In the genomic region with DNA sequence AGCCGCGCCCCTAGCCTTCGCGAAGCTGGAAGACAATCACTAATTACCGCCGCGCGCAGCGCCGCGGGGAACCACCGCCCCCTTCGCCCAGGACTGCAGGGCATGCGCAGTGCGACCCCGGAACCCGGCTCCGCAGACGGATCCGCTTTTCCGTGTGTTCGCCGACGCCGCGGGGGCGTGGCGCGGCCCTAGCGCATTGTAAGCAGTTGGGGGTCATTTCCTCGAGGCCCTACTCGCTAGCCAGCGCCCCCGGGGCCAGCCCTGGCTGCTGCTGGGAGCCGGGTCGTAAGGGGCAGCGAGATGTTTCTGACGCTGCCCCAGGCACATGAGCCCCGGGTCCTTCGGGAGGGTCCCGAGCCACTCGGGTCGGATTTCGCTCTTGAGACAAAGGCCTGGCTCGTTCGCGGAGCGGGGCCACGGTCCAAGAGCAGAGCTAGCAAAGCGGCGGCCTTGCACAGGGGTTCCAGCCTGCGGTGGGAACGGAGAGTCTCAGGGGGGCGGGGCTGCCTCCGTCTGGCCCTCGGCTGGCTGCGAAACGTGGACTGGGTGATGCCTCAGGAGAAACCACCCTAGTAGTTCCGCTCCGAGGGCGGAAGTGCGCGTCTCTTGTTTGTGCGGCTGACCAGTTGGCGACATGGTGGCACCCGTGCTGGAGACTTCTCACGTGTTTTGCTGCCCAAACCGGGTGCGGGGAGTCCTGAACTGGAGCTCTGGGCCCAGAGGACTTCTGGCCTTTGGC, we compare ENCODE assay signal across 8 cellular contexts. TPM values are rescaled to one million over a fixed set of nuclear protein-coding genes. Genes with fewer than 3 reads are reported as not detected.
A peak's percentile ranks its signal among the peaks of the same experiment; 100 is the strongest.
DNase-seq lines count a peak whose midpoint lies in the region; ATAC-seq, FAIRE-seq and TF ChIP-seq lines count a peak whose summit lies in the region.

A gene with protein sequence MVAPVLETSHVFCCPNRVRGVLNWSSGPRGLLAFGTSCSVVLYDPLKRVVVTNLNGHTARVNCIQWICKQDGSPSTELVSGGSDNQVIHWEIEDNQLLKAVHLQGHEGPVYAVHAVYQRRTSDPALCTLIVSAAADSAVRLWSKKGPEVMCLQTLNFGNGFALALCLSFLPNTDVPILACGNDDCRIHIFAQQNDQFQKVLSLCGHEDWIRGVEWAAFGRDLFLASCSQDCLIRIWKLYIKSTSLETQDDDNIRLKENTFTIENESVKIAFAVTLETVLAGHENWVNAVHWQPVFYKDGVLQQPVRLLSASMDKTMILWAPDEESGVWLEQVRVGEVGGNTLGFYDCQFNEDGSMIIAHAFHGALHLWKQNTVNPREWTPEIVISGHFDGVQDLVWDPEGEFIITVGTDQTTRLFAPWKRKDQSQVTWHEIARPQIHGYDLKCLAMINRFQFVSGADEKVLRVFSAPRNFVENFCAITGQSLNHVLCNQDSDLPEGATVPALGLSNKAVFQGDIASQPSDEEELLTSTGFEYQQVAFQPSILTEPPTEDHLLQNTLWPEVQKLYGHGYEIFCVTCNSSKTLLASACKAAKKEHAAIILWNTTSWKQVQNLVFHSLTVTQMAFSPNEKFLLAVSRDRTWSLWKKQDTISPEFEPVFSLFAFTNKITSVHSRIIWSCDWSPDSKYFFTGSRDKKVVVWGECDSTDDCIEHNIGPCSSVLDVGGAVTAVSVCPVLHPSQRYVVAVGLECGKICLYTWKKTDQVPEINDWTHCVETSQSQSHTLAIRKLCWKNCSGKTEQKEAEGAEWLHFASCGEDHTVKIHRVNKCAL (plus strand): TSS at position 600 of the 739 bp plus-strand sequence. CDS start 35 bp downstream, at position 635.
A gene with protein sequence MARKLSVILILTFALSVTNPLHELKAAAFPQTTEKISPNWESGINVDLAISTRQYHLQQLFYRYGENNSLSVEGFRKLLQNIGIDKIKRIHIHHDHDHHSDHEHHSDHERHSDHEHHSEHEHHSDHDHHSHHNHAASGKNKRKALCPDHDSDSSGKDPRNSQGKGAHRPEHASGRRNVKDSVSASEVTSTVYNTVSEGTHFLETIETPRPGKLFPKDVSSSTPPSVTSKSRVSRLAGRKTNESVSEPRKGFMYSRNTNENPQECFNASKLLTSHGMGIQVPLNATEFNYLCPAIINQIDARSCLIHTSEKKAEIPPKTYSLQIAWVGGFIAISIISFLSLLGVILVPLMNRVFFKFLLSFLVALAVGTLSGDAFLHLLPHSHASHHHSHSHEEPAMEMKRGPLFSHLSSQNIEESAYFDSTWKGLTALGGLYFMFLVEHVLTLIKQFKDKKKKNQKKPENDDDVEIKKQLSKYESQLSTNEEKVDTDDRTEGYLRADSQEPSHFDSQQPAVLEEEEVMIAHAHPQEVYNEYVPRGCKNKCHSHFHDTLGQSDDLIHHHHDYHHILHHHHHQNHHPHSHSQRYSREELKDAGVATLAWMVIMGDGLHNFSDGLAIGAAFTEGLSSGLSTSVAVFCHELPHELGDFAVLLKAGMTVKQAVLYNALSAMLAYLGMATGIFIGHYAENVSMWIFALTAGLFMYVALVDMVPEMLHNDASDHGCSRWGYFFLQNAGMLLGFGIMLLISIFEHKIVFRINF (minus strand): TSS at position 41 of the 739 bp plus-strand sequence. CDS start 2,333 bp downstream, outside the sequence.

- 1% methylated on average over 64 to 69 of the region's 69 CpGs for WGBS in GM23248 (ENCODE audit: low coverage in 1 of 2, low lambda C conversion rate in 2 of 2, missing lambda C conversion rate in 2 of 2), 2 experiments
- no CpG with 5 or more reads among the region's 69 CpGs for WGBS in esophagus muscularis mucosa

- peaks cover 73% of the 10 kb centered on the region for H3K4me1 Mint-ChIP-seq in activated T-cell treated with anti-CD3 and anti-CD28 coated beads, Interleukin-2, amount 50 U/mL, for 72 hours (ENCODE audit: low read depth)

- H3K27me3 ChIP-seq in DOHH2 (ENCODE audit: control insufficient read depth, low read length) (no peaks in the 10 kb centered on the region), GM23248 (replicated peaks; ENCODE audit: insufficient read depth) (no peaks in the 10 kb centered on the region), Karpas-422 (ENCODE audit: low read length) (no peaks in the 10 kb centered on the region), esophagus muscularis mucosa (no peaks in the 10 kb centered on the region), muscle layer of duodenum (ENCODE audit: low read depth, low read length) (no peaks in the 10 kb centered on the region)

- no peaks in the 10 kb centered on the region for H3K9me3 Mint-ChIP-seq in activated T-cell treated with anti-CD3 and anti-CD28 coated beads, Interleukin-2, amount 50 U/mL, for 72 hours

- H4K20me1 ChIP-seq in DOHH2 (ENCODE audit: control insufficient read depth, insufficient read depth, low read depth, low read length) (peaks cover 13% of the 10 kb centered on the region), GM23248 (ENCODE audit: insufficient read depth) (0 out of 2 replicates have a peak, but pooled peaks cover 4% of the 10 kb centered on the region), Karpas-422 (ENCODE audit: insufficient read depth, low read depth, low read length) (peaks cover 6% of the 10 kb centered on the region; the same call in 1 of the 2 replicates)

- H3K27ac ChIP-seq in DOHH2 (ENCODE audit: low read depth, low read length) (peak within 1 kb of the TSS; percentile 84), GM23248 (peak within 1 kb of the TSS; percentile 98), Karpas-422 (ENCODE audit: low read length) (peak within 1 kb of the TSS; percentile 88), esophagus muscularis mucosa (replicated peaks in 1 of 4) (peak within 1 kb of the TSS; percentile 92 to 99 (median 95)), muscle layer of duodenum (ENCODE audit: low read length) (peak within 1 kb of the TSS; percentile 96)

- H3K27ac Mint-ChIP-seq in activated T-cell treated with anti-CD3 and anti-CD28 coated beads, Interleukin-2, amount 50 U/mL, for 72 hours, result peak within 1 kb of the TSS; percentile 95

- TF ChIP-seq EP300 in esophagus muscularis mucosa (IDR thresholded peaks at IDR 0.05), result no peak

- peak within 1 kb of the TSS; percentile 94 for H3K4me3 Mint-ChIP-seq in activated T-cell treated with anti-CD3 and anti-CD28 coated beads, Interleukin-2, amount 50 U/mL, for 72 hours

- FAIRE-seq in RCC 7860 (lab: Jason Lieb, UNC), result no peak

- H3F3A ChIP-seq in DOHH2 (ENCODE audit: control insufficient read depth, insufficient read depth) (no peaks in the 10 kb centered on the region), GM23248 (ENCODE audit: insufficient read depth) (peaks cover 7% of the 10 kb centered on the region; the same call in 1 of the 2 replicates)

- H3K79me2 ChIP-seq in DOHH2 (ENCODE audit: control insufficient read depth, low read length) (peaks cover 68% of the 10 kb centered on the region), GM23248 (ENCODE audit: insufficient read depth) (peaks cover 87% of the 10 kb centered on the region), Karpas-422 (ENCODE audit: low read length) (peaks cover 89% of the 10 kb centered on the region)

- peak within 1 kb of the TSS; percentile 99 for H2AFZ ChIP-seq in GM23248
- peak within 1 kb of the TSS; percentile 97 for H2AFZ ChIP-seq in Karpas-422 (ENCODE audit: low read length)

- in situ Hi-C loops in GM23248 (cut with MboI), result no loop called here

- peaks cover 7 to 21% of the 10 kb centered on the region in 2 donors for H3K36me3 Mint-ChIP-seq in activated T-cell treated with anti-CD3 and anti-CD28 coated beads, Interleukin-2, amount 50 U/mL, for 72 hours (ENCODE audit: insufficient read depth in 2 of 2)

- H3K4me2 ChIP-seq in DOHH2 (ENCODE audit: low read length), result peak within 1 kb of the TSS; percentile 98
- peak within 1 kb of the TSS; percentile 97 for H3K4me2 ChIP-seq in GM23248 (ENCODE audit: unreplicated experiment)
- H3K4me2 ChIP-seq in Karpas-422 (ENCODE audit: low read depth, low read length, poor library complexity, severe bottlenecking), result peak within 1 kb of the TSS; percentile 85

- H3K9ac ChIP-seq in GM23248, result peak within 1 kb of the TSS; percentile 99
- H3K9ac ChIP-seq in Karpas-422 (ENCODE audit: low read length), result peak within 1 kb of the TSS; percentile 95

- DNase-seq in GM23248 (peak; percentile 98), Karpas-422 (peak; percentile 98), RCC 7860 (ENCODE audit: low spot score) (peak; percentile 83), esophagus muscularis mucosa (ENCODE audit: extremely low spot score) (peak; percentile 98)
- DNase-seq in activated T-cell treated with anti-CD3 and anti-CD28 coated beads, Interleukin-2, amount 50 U/mL, for 72 hours, result peak; percentile 96
- DNase-seq in stimulated activated CD8-positive, alpha-beta memory T cell treated with anti-CD3 and anti-CD28 coated beads, Interleukin-7, amount 100 ng/mL, for 24 hours (ENCODE audit: low read depth), result peak; percentile 92

- TF ChIP-seq CTCF in DOHH2 (IDR thresholded peaks at IDR 0.05; ENCODE audit: low read depth, low read length, poor library complexity, severe bottlenecking) (no peak), esophagus muscularis mucosa (IDR thresholded peaks at IDR 0.05) (no peak)

- H3K9me3 ChIP-seq in DOHH2 (ENCODE audit: control insufficient read depth, insufficient read depth, low read length) (no peaks in the 10 kb centered on the region), GM23248 (ENCODE audit: low read depth) (no peaks in the 10 kb centered on the region), Karpas-422 (ENCODE audit: low read length) (no peaks in the 10 kb centered on the region), esophagus muscularis mucosa (no peaks in the 10 kb centered on the region), muscle layer of duodenum (ENCODE audit: control insufficient read depth in 1 of 2, low read length in 2 of 2) (no peaks in the 10 kb centered on the region)

- peak; percentile 54 for TF ChIP-seq POLR2A in esophagus muscularis mucosa (IDR thresholded peaks at IDR 0.05; ENCODE audit: low read depth)

- peaks cover 33% of the 10 kb centered on the region for H3K4me1 ChIP-seq in DOHH2 (ENCODE audit: control insufficient read depth, low read length)
- peaks cover 12% of the 10 kb centered on the region for H3K4me1 ChIP-seq in GM23248 (ENCODE audit: insufficient read depth)
- peaks cover 37% of the 10 kb centered on the region for H3K4me1 ChIP-seq in Karpas-422 (ENCODE audit: low read length)
- H3K4me1 ChIP-seq in esophagus muscularis mucosa, result peaks cover 29 to 51% (median 38%) of the 10 kb centered on the region in 4 donors
- H3K4me1 ChIP-seq in muscle layer of duodenum (ENCODE audit: control insufficient read depth in 1 of 2, insufficient read depth in 2 of 2, low read length in 2 of 2), result peaks cover 18 to 31% of the 10 kb centered on the region in 2 donors

- H3K36me3 ChIP-seq in DOHH2 (ENCODE audit: control insufficient read depth, low read length) (peaks cover 36% of the 10 kb centered on the region), GM23248 (ENCODE audit: low read depth) (no peaks in the 10 kb centered on the region; the same call in none of the 2 replicates), Karpas-422 (ENCODE audit: insufficient read depth, low read length) (peaks cover 6% of the 10 kb centered on the region; the same call in 1 of the 2 replicates), esophagus muscularis mucosa (peaks cover 0 to 14% (median 5%) of the 10 kb centered on the region in 4 donors), muscle layer of duodenum (ENCODE audit: control insufficient read depth in 1 of 2, insufficient read depth in 2 of 2, low read length in 2 of 2) (peaks cover 4 to 7% of the 10 kb centered on the region in 2 donors)

- H3K27me3 Mint-ChIP-seq in activated T-cell treated with anti-CD3 and anti-CD28 coated beads, Interleukin-2, amount 50 U/mL, for 72 hours (ENCODE audit: low read depth), result no peaks in the 10 kb centered on the region

- no peaks in the 10 kb centered on the region for H3K9me2 ChIP-seq in DOHH2 (replicated peaks; ENCODE audit: control insufficient read depth, low read length)
- no peaks in the 10 kb centered on the region for H3K9me2 ChIP-seq in GM23248 (ENCODE audit: insufficient read depth)
- H3K9me2 ChIP-seq in Karpas-422 (replicated peaks; ENCODE audit: insufficient read depth, low read length), result no peaks in the 10 kb centered on the region

- intact Hi-C loops in esophagus muscularis mucosa (cut with DNase I), result loop anchor here (2.0 to 10.0 kb wide), 2 partner anchors 63 to 105 kb away; a partner anchor contains a TSS

- peak; percentile 91 for ATAC-seq in activated T-cell treated with anti-CD3 and anti-CD28 coated beads, Interleukin-2, amount 50 U/mL, for 72 hours (replicated peaks in 1 of 2)

- peak within 1 kb of the TSS; percentile 98 for H3K4me3 ChIP-seq in DOHH2 (ENCODE audit: low read length)
- peak within 1 kb of the TSS; percentile 92 for H3K4me3 ChIP-seq in GM23248
- H3K4me3 ChIP-seq in Karpas-422 (ENCODE audit: low read length), result peak within 1 kb of the TSS; percentile 89
- H3K4me3 ChIP-seq in esophagus muscularis mucosa, result peak within 1 kb of the TSS; percentile 80 to 93 (median 89)
- H3K4me3 ChIP-seq in muscle layer of duodenum (ENCODE audit: low read depth in 1 of 2, low read length in 2 of 2), result peak within 1 kb of the TSS; percentile 78 to 100

RNA-seq across cellular contexts. Expression of the first gene that starts in this region (rescaled TPM):
- 86.0 and 103 TPM in 2 replicates for total RNA-seq in GM23248 (2014; rRNA removed; shearing (Covaris generic))
- polyA plus RNA-seq in GM23248 (2016; fragmentation: Nextera tagmentation; extraction: Ambion mirVana), result 57.6 and 63.6 TPM in 2 replicates
- 124 and 167 TPM in 2 replicates for total RNA-seq in Karpas-422 (2014; rRNA removed; shearing (Covaris generic); ENCODE audit: low replicate concordance)
- 100 to 1,000 TPM; 107 TPM for total RNA-seq in activated T-cell treated with anti-CD3 and anti-CD28 coated beads, Interleukin-2, amount 50 U/mL, for 72 hours
- total RNA-seq in esophagus muscularis mucosa, result 10 to 100 TPM; 43.4 to 63.1 (median 48.2) TPM

RNA-seq across cellular contexts. Expression of the second gene that starts in this region (rescaled TPM):
- total RNA-seq in GM23248 (2014; rRNA removed; shearing (Covaris generic)), result 104 and 115 TPM in 2 replicates
- polyA plus RNA-seq in GM23248 (2016; fragmentation: Nextera tagmentation; extraction: Ambion mirVana), result 80.5 and 81.1 TPM in 2 replicates
- total RNA-seq in Karpas-422 (2014; rRNA removed; shearing (Covaris generic); ENCODE audit: low replicate concordance), result 72.6 and 114 TPM in 2 replicates
- 10 to 100 TPM; 25.4 to 27.5 TPM for total RNA-seq in activated T-cell treated with anti-CD3 and anti-CD28 coated beads, Interleukin-2, amount 50 U/mL, for 72 hours
- total RNA-seq in esophagus muscularis mucosa, result 10 to 100 TPM; 26.6 to 39.1 (median 33.5) TPM

Comparison
In these comparisons a context has a peak if more than half of its experiments do, and no peak if none do; other contexts are left out.
1. Peak in every context shown above with its lines: DNase-seq, ATAC-seq, H3K4me3 ChIP-seq and H3K27ac ChIP-seq.